ENCODE assay signal across 22 cellular contexts in the genomic region with DNA sequence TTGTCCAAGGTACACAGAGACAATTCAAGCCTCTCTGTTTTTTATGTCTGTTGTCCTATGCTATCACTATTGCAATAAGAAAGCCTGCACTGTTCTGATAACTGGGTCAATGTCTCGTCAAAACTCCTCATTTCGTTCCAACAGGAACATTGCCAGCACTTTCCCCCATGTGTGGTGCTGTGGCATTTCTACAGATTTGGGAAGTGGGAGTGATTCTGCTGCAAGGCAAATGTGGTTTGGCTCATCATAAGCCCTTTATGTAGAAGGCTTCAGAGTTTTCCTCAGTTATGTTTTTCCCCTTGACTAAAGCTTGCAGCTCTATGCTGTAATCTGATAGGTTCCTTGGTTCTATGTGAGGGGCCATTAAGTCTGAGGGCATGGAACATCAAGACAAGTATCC.
"Had no signal": no experiment of that assay in that cellular context is flagged by ENCODE, and none has a peak within 500 bp of the region (broad histone marks: within the 10 kb centered on the region; RNA-seq: fewer than 3 reads in every experiment).

No MANE protein-coding gene starts in this region.

- ATAC-seq: effector memory CD8-positive, alpha-beta T cell; foreskin keratinocyte; naive thymus-derived CD4-positive, alpha-beta T cell; psoas muscle; right lobe of liver; stimulated activated naive B cell treated with anti-CD40 and anti-IgM and Interleukin-4, amounts not matched to agents 10 μg/mL and 1 μg/mL and 100 μg/mL, for 72 hours; stimulated activated naive CD8-positive, alpha-beta T cell treated with anti-CD3 and anti-CD28 coated beads, Interleukin-15, amount 100 ng/mL, for 72 hours had no signal

- H2AFZ ChIP-seq: hepatocyte had no signal

- H3K36me3 ChIP-seq: esophagus muscularis mucosa, neutrophil, right lobe of liver, spleen, thoracic aorta, transverse colon had no signal

- H3K4me2 ChIP-seq: hepatocyte had no signal

- H3K4me1 ChIP-seq: psoas muscle, right lobe of liver, spleen had no signal

- H3K79me2 ChIP-seq: hepatocyte had no signal

- H3K27ac ChIP-seq: epithelial cell of prostate, esophagus muscularis mucosa, foreskin keratinocyte, hepatocyte, neutrophil, psoas muscle, right lobe of liver, spleen, thoracic aorta, transverse colon had no signal

- H3K9me3 ChIP-seq: esophagus muscularis mucosa, neutrophil, psoas muscle, right lobe of liver, thoracic aorta, transverse colon had no signal

- DNase-seq: effector memory CD8-positive, alpha-beta T cell; foreskin keratinocyte; head of caudate nucleus; kidney glomerular epithelial cell; mammary epithelial cell; naive thymus-derived CD4-positive, alpha-beta T cell; nephron progenitor cell; psoas muscle; retina; right lobe of liver; spleen; stimulated activated CD4-positive, alpha-beta T cell treated with anti-CD3 and anti-CD28 coated beads, Interleukin-15, amount 100 ng/mL, for 24 hours; stimulated activated CD4-positive, alpha-beta T cell treated with anti-CD3 and anti-CD28 coated beads, Interleukin-1b, Interleukin-23, amount 100 ng/mL, for 48 hours; stimulated activated CD4-positive, alpha-beta T cell treated with anti-CD3 and anti-CD28 coated beads, Interleukin-4, amount 100 ng/mL, for 24 hours; stimulated activated naive B cell treated with anti-CD40 and anti-IgM and Interleukin-4, amounts not matched to agents 10 μg/mL and 1 μg/mL and 100 μg/mL, for 72 hours; stimulated activated naive CD8-positive, alpha-beta T cell treated with anti-CD3 and anti-CD28 coated beads, Interleukin-15, amount 100 ng/mL, for 72 hours; transverse colon had no signal

- H3K27me3 ChIP-seq: esophagus muscularis mucosa, foreskin keratinocyte, hepatocyte, neutrophil, right lobe of liver, spleen, transverse colon had no signal

- H3K4me3 ChIP-seq: esophagus muscularis mucosa, hepatocyte, psoas muscle, right lobe of liver, spleen, thoracic aorta, transverse colon had no signal
